26 cellular contexts compared by ENCODE assay signal in the genomic region with DNA sequence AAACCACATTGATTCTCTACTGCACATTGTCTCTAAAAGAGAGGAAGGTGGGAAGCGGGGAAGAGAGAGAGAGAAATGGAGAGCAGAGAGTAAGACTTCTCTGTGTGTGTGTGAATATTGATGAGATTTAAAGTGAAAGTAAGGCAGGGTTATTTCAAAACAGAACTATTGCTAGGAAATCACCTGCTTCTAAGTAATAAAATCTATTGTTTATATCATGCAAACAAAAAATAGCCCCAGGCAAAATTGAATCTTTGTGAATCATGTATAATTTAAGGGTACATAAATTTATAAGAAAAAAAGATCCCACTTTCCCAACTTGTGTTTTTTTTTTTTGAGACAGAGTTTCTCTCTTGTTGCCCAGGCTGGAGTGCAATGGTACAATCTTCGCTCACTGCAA. TPM values are rescaled to one million over a fixed set of nuclear protein-coding genes. Genes with fewer than 3 reads are reported as not detected.
DNase-seq lines count a peak whose midpoint lies in the region; ATAC-seq and TF ChIP-seq lines count a peak whose summit lies in the region.
"Had no signal": no experiment of that assay in that cellular context is flagged by ENCODE, and none has a peak within 500 bp of the region (broad histone marks: within the 10 kb centered on the region; RNA-seq: fewer than 3 reads in every experiment).

No MANE protein-coding gene starts in this region.

- CTCF ChIA-PET in activated CD4-positive, alpha-beta T cell treated with anti-CD3 and anti-CD28 coated beads, Interleukin-2, amount 10 ng/mL, durations not matched to agents 7 days and 5 days (lab: Charles Lee) = interaction anchor here (0.7 kb wide), 1 partner anchor 10 kb away, joined by 3 read pairs; no protein-coding TSS in a partner anchor

- no peaks in the 10 kb centered on the region for H3K27me3 Mint-ChIP-seq in activated CD4-positive, alpha-beta T cell treated with anti-CD3 and anti-CD28 coated beads, Interleukin-2, amount 10 ng/mL, durations not matched to agents 7 days and 5 days
- no peaks in the 10 kb centered on the region for H3K27me3 Mint-ChIP-seq in activated CD4-positive, alpha-beta T cell treated with anti-CD3 and anti-CD28 coated beads, Interleukin-2, amount 10 ng/mL, durations not matched to agents 24 days and 14 days
- H3K27me3 Mint-ChIP-seq in type B pancreatic cell = no peaks in the 10 kb centered on the region
- H3K27me3 Mint-ChIP-seq: CD8-positive, alpha-beta memory T cell had no signal

- H3K9ac ChIP-seq in adipocyte (ENCODE audit: low read length) (no peak overlapping the region), parathyroid adenoma (no peak overlapping the region)
- H3K9ac ChIP-seq: KMS-11 had no signal

- H3K9me3 ChIP-seq in adipocyte (ENCODE audit: control insufficient read depth, low read length) (no peaks in the 10 kb centered on the region), parathyroid adenoma (ENCODE audit: control insufficient read depth, low read length) (no peaks in the 10 kb centered on the region)

- H3K27ac Mint-ChIP-seq in activated CD4-positive, alpha-beta T cell treated with anti-CD3 and anti-CD28 coated beads, Interleukin-2, amount 10 ng/mL, durations not matched to agents 7 days and 5 days = peak overlapping the region; percentile 43
- no peak overlapping the region for H3K27ac Mint-ChIP-seq in activated CD4-positive, alpha-beta T cell treated with anti-CD3 and anti-CD28 coated beads, Interleukin-2, amount 10 ng/mL, durations not matched to agents 24 days and 14 days
- no peak overlapping the region for H3K27ac Mint-ChIP-seq in type B pancreatic cell
- H3K27ac Mint-ChIP-seq: CD8-positive, alpha-beta memory T cell had no signal

- H3K4me3 Mint-ChIP-seq in activated CD4-positive, alpha-beta T cell treated with anti-CD3 and anti-CD28 coated beads, Interleukin-2, amount 10 ng/mL, durations not matched to agents 7 days and 5 days = no peak overlapping the region
- H3K4me3 Mint-ChIP-seq in activated CD4-positive, alpha-beta T cell treated with anti-CD3 and anti-CD28 coated beads, Interleukin-2, amount 10 ng/mL, durations not matched to agents 24 days and 14 days = no peak overlapping the region
- H3K4me3 Mint-ChIP-seq in type B pancreatic cell = no peak overlapping the region
- H3K4me3 Mint-ChIP-seq: CD8-positive, alpha-beta memory T cell had no signal

- no peak overlapping the region for H3K4me2 ChIP-seq in parathyroid adenoma (ENCODE audit: low read length)
- H3K4me2 ChIP-seq: KMS-11 had no signal

- H3K36me3 ChIP-seq in adipocyte (ENCODE audit: control insufficient read depth, insufficient read depth, low read length, severe bottlenecking) (no peaks in the 10 kb centered on the region), parathyroid adenoma (ENCODE audit: control insufficient read depth, insufficient read depth, low read length) (no peaks in the 10 kb centered on the region)

- no peak for ATAC-seq in GM18519 (IDR thresholded peaks at IDR 0.05; ENCODE audit: low FRiP score, unreplicated experiment)
- no peak for ATAC-seq in HG03139 (IDR thresholded peaks at IDR 0.05; ENCODE audit: unreplicated experiment)

- TF ChIP-seq CTCF in GM12865 (IDR thresholded peaks at IDR 0.05; ENCODE audit: insufficient read depth, low read depth, low read length, missing control alignments) (no peak), parathyroid adenoma (IDR thresholded peaks at IDR 0.05) (no peak), type B pancreatic cell (conservative IDR thresholded peaks at IDR 0.05) (no peak)

- intact Hi-C loops in activated CD4-positive, alpha-beta T cell treated with anti-CD3 and anti-CD28 coated beads, Interleukin-2, amount 10 ng/mL, durations not matched to agents 24 days and 14 days (cut with micrococcal nuclease) = no loop called here

- H3K4me3 ChIP-seq in GM12865 (ENCODE audit: low read depth, low read length) = peak overlapping the region; percentile 18; the same call in 1 of the 2 replicates
- no peak overlapping the region for H3K4me3 ChIP-seq in adipocyte (ENCODE audit: low read length)
- H3K4me3 ChIP-seq in parathyroid adenoma (ENCODE audit: low read depth, low read length) = no peak overlapping the region

- H3K9me3 Mint-ChIP-seq in activated CD4-positive, alpha-beta T cell treated with anti-CD3 and anti-CD28 coated beads, Interleukin-2, amount 10 ng/mL, durations not matched to agents 7 days and 5 days = peaks cover 8% of the 10 kb centered on the region
- peaks cover 10% of the 10 kb centered on the region for H3K9me3 Mint-ChIP-seq in activated CD4-positive, alpha-beta T cell treated with anti-CD3 and anti-CD28 coated beads, Interleukin-2, amount 10 ng/mL, durations not matched to agents 24 days and 14 days
- no peaks in the 10 kb centered on the region for H3K9me3 Mint-ChIP-seq in type B pancreatic cell
- H3K9me3 Mint-ChIP-seq: CD8-positive, alpha-beta memory T cell had no signal

- no peaks in the 10 kb centered on the region for H3K27me3 ChIP-seq in adipocyte (replicated peaks; ENCODE audit: control insufficient read depth, insufficient read depth, low read length)
- no peaks in the 10 kb centered on the region for H3K27me3 ChIP-seq in parathyroid adenoma (ENCODE audit: control insufficient read depth, insufficient read depth, low read length)

- H3K79me2 ChIP-seq in parathyroid adenoma = no peaks in the 10 kb centered on the region

- no peak overlapping the region for H3K27ac ChIP-seq in parathyroid adenoma
- H3K27ac ChIP-seq: KMS-11 had no signal

- DNase-seq in activated CD4-positive, alpha-beta T cell treated with anti-CD3 and anti-CD28 coated beads, Interleukin-2, amount 10 ng/mL, durations not matched to agents 7 days and 5 days = no peak
- no peak for DNase-seq in activated CD4-positive, alpha-beta T cell treated with anti-CD3 and anti-CD28 coated beads, Interleukin-2, amount 10 ng/mL, durations not matched to agents 24 days and 14 days
- DNase-seq in GM12865 (ENCODE audit: low read depth) (no peak), adipocyte (ENCODE audit: low read depth) (peak; percentile 11), type B pancreatic cell (ENCODE audit: extremely low spot score, unreplicated experiment) (no peak)
- DNase-seq: 8988T; AML-193; C1 segment of cervical spinal cord; Calu3; CD8-positive, alpha-beta memory T cell; DMS153; GDM1; IMR-90; NCI-H1694; NCI-H2081; NCI-H2171; NCI-H524 treated with DMSO at 0.1 percent for 48 hours; Right ventricle myocardium superior had no signal

- peaks cover 11% of the 10 kb centered on the region for H3K4me1 Mint-ChIP-seq in activated CD4-positive, alpha-beta T cell treated with anti-CD3 and anti-CD28 coated beads, Interleukin-2, amount 10 ng/mL, durations not matched to agents 7 days and 5 days
- H3K4me1 Mint-ChIP-seq in activated CD4-positive, alpha-beta T cell treated with anti-CD3 and anti-CD28 coated beads, Interleukin-2, amount 10 ng/mL, durations not matched to agents 24 days and 14 days = peaks cover 4% of the 10 kb centered on the region
- H3K4me1 Mint-ChIP-seq in type B pancreatic cell (ENCODE audit: unreplicated experiment) = no peaks in the 10 kb centered on the region

- no peaks in the 10 kb centered on the region for H3K4me1 ChIP-seq in adipocyte (ENCODE audit: control insufficient read depth, insufficient read depth, low read length)
- no peaks in the 10 kb centered on the region for H3K4me1 ChIP-seq in parathyroid adenoma

- peaks cover 18% of the 10 kb centered on the region for H3K36me3 Mint-ChIP-seq in activated CD4-positive, alpha-beta T cell treated with anti-CD3 and anti-CD28 coated beads, Interleukin-2, amount 10 ng/mL, durations not matched to agents 7 days and 5 days (ENCODE audit: low read depth)
- H3K36me3 Mint-ChIP-seq in activated CD4-positive, alpha-beta T cell treated with anti-CD3 and anti-CD28 coated beads, Interleukin-2, amount 10 ng/mL, durations not matched to agents 24 days and 14 days (ENCODE audit: low read depth) = peaks cover 13% of the 10 kb centered on the region
- no peaks in the 10 kb centered on the region for H3K36me3 Mint-ChIP-seq in type B pancreatic cell

- POLR2A ChIA-PET in activated CD4-positive, alpha-beta T cell treated with anti-CD3 and anti-CD28 coated beads, Interleukin-2, amount 10 ng/mL, durations not matched to agents 7 days and 5 days (lab: Charles Lee) = no interaction called here

- peak overlapping the region; percentile 62 for H2AFZ ChIP-seq in parathyroid adenoma

RNA-seq across cellular contexts. Expression of a gene that starts 1.2 kb away (rescaled TPM):
- not detected for total RNA-seq in activated CD4-positive, alpha-beta T cell treated with anti-CD3 and anti-CD28 coated beads, Interleukin-2, amount 10 ng/mL, durations not matched to agents 7 days and 5 days
- not detected in 2 replicates for total RNA-seq in activated CD4-positive, alpha-beta T cell treated with anti-CD3 and anti-CD28 coated beads, Interleukin-2, amount 10 ng/mL, durations not matched to agents 24 days and 14 days
- not detected in 2 replicates for total RNA-seq in type B pancreatic cell (ENCODE audit: low replicate concordance)
- total RNA-seq: Daoy, H4, IMR-90, Right ventricle myocardium superior, RPMI7951, SK-MEL-5 had no signal

RNA-seq across cellular contexts. Expression of a gene that starts 21.8 kb away (rescaled TPM):
- 100 to 1,000 TPM; 120 to 129 TPM for total RNA-seq in activated CD4-positive, alpha-beta T cell treated with anti-CD3 and anti-CD28 coated beads, Interleukin-2, amount 10 ng/mL, durations not matched to agents 7 days and 5 days
- 29.5 and 33.5 TPM in 2 replicates for total RNA-seq in activated CD4-positive, alpha-beta T cell treated with anti-CD3 and anti-CD28 coated beads, Interleukin-2, amount 10 ng/mL, durations not matched to agents 24 days and 14 days
- total RNA-seq in type B pancreatic cell (ENCODE audit: low replicate concordance) = 0.89 and 1.2 TPM in 2 replicates
- total RNA-seq: IMR-90 had no signal

RNA-seq across cellular contexts. Expression of a gene that starts 51.1 kb away (rescaled TPM):
- total RNA-seq in activated CD4-positive, alpha-beta T cell treated with anti-CD3 and anti-CD28 coated beads, Interleukin-2, amount 10 ng/mL, durations not matched to agents 7 days and 5 days = 100 to 1,000 TPM; 237 to 270 TPM
- 168 and 169 TPM in 2 replicates for total RNA-seq in activated CD4-positive, alpha-beta T cell treated with anti-CD3 and anti-CD28 coated beads, Interleukin-2, amount 10 ng/mL, durations not matched to agents 24 days and 14 days
- total RNA-seq in type B pancreatic cell (ENCODE audit: low replicate concordance) = 7.3 and 17.8 TPM in 2 replicates

Comparison
In these comparisons a context has a peak if more than half of its experiments do, and no peak if none do; other contexts are left out.
1. RNA of a gene that starts 21.8 kb away (total RNA-seq): 120 to 129 TPM in activated CD4-positive, alpha-beta T cell treated with anti-CD3 and anti-CD28 coated beads, Interleukin-2, amount 10 ng/mL, durations not matched to agents 7 days and 5 days and 29.5 to 33.5 TPM in activated CD4-positive, alpha-beta T cell treated with anti-CD3 and anti-CD28 coated beads, Interleukin-2, amount 10 ng/mL, durations not matched to agents 24 days and 14 days; 0.89 to 1.2 TPM in type B pancreatic cell; every median in the first group is over 10 times any median in the second.